In the genomic region with DNA sequence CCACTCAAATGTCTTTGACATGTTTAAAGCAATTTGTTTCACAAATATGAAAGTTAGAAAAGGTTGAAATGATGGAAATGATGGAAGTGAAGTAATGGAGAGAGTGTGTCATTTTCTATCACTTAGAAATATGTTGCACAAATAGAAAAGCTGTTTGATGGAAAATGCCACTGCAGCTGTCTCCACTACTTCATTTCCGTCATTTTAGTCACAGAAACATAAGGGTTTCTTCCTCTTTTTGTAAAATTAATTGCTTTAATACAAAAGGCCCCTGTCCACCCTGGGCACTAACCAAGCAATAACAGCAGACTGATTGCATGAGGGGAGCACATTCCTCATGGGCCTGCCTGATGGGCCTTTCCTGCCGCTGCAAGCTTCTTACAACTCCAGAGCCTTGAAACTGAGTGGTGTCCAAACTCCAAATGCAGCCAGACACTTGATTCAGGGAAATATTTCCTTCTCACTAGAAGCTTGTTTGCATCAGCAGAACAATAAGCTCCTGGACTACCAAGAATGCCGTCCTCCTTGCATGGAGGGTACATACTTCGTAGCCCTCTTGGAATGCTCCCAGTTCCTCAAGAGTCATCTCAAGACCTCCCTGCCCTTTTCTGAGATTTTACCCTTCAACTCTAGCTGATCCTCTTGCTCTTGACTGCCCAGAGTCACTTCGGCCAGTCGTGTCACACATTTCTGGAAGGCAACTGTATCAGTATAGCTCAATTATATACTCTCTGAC, we compare ENCODE assay signal across 18 cellular contexts. TPM values are rescaled to one million over a fixed set of nuclear protein-coding genes. Genes with fewer than 3 reads are reported as not detected.
"Had no signal": no experiment of that assay in that cellular context is flagged by ENCODE, and none has a peak within 500 bp of the region (broad histone marks: within the 10 kb centered on the region; RNA-seq: fewer than 3 reads in every experiment).

No MANE protein-coding gene starts in this region.

- H3K4me1 ChIP-seq: breast epithelium, foreskin keratinocyte, sigmoid colon had no signal

- H3K36me3 ChIP-seq: breast epithelium, sigmoid colon had no signal

- H3K4me3 ChIP-seq: breast epithelium, heart right ventricle, sigmoid colon had no signal

- H3K9me3 ChIP-seq: breast epithelium, heart right ventricle, sigmoid colon had no signal

- H3K9me3 Mint-ChIP-seq: activated CD4-positive, alpha-beta memory T cell treated with anti-CD3 and anti-CD28 coated beads, Interleukin-2, amount 10 ng/mL, durations not matched to agents 7 days and 5 days; activated naive CD8-positive, alpha-beta T cell treated with anti-CD3 and anti-CD28 coated beads for 36 hours; activated T-cell treated with anti-CD3 and anti-CD28 coated beads, Interleukin-2, amount 50 U/mL, for 72 hours had no signal

- ATAC-seq: activated T-cell treated with anti-CD3 and anti-CD28 coated beads, Interleukin-2, amount 50 U/mL, for 72 hours; foreskin keratinocyte; left lobe of liver; T-helper 17 cell had no signal

- H3K27ac Mint-ChIP-seq: activated CD4-positive, alpha-beta memory T cell treated with anti-CD3 and anti-CD28 coated beads, Interleukin-2, amount 10 ng/mL, durations not matched to agents 7 days and 5 days; activated naive CD8-positive, alpha-beta T cell treated with anti-CD3 and anti-CD28 coated beads for 36 hours; activated T-cell treated with anti-CD3 and anti-CD28 coated beads, Interleukin-2, amount 50 U/mL, for 72 hours; T-helper 17 cell had no signal

- H3K4me3 Mint-ChIP-seq: activated CD4-positive, alpha-beta memory T cell treated with anti-CD3 and anti-CD28 coated beads, Interleukin-2, amount 10 ng/mL, durations not matched to agents 7 days and 5 days; activated naive CD8-positive, alpha-beta T cell treated with anti-CD3 and anti-CD28 coated beads for 36 hours; activated T-cell treated with anti-CD3 and anti-CD28 coated beads, Interleukin-2, amount 50 U/mL, for 72 hours; T-helper 17 cell had no signal

- H3K36me3 Mint-ChIP-seq: activated naive CD8-positive, alpha-beta T cell treated with anti-CD3 and anti-CD28 coated beads for 36 hours had no signal

- H3K27me3 Mint-ChIP-seq: activated naive CD8-positive, alpha-beta T cell treated with anti-CD3 and anti-CD28 coated beads for 36 hours had no signal

- DNase-seq: activated CD4-positive, alpha-beta memory T cell treated with anti-CD3 and anti-CD28 coated beads, Interleukin-2, amount 10 ng/mL, durations not matched to agents 7 days and 5 days; activated CD4-positive, alpha-beta T cell treated with anti-CD3 and anti-CD28 coated beads for 1 hour; activated gamma-delta T cell treated with Interleukin-2 at 50 U/mL for 16 hours; activated naive CD8-positive, alpha-beta T cell treated with anti-CD3 and anti-CD28 coated beads for 36 hours; activated T-cell treated with anti-CD3 and anti-CD28 coated beads, Interleukin-2, amount 50 U/mL, for 72 hours; anterior cingulate cortex; foreskin keratinocyte; heart right ventricle; islet precursor cell; mesendoderm; sigmoid colon; stimulated activated CD4-positive, alpha-beta T cell treated with anti-CD3 and anti-CD28 coated beads, Interleukin-12 subunit alpha, Interleukin-12 subunit beta, amount 100 ng/mL, for 4 hours; stimulated activated naive CD4-positive, alpha-beta T cell treated with Interleukin-2 at 50 U/mL for 16 hours; T-helper 17 cell had no signal

- H3K4me1 Mint-ChIP-seq: activated CD4-positive, alpha-beta memory T cell treated with anti-CD3 and anti-CD28 coated beads, Interleukin-2, amount 10 ng/mL, durations not matched to agents 7 days and 5 days; activated naive CD8-positive, alpha-beta T cell treated with anti-CD3 and anti-CD28 coated beads for 36 hours; T-helper 17 cell had no signal

- H3K27me3 ChIP-seq: breast epithelium, foreskin keratinocyte, sigmoid colon had no signal

- H3K27ac ChIP-seq: breast epithelium, foreskin keratinocyte, heart right ventricle, sigmoid colon had no signal

RNA-seq across cellular contexts. Expression of a gene that starts 36.1 kb away (rescaled TPM):
- total RNA-seq: activated CD4-positive, alpha-beta memory T cell treated with anti-CD3 and anti-CD28 coated beads, Interleukin-2, amount 10 ng/mL, durations not matched to agents 7 days and 5 days; activated naive CD8-positive, alpha-beta T cell treated with anti-CD3 and anti-CD28 coated beads for 36 hours; activated T-cell treated with anti-CD3 and anti-CD28 coated beads, Interleukin-2, amount 50 U/mL, for 72 hours; foreskin keratinocyte; pulmonary artery endothelial cell had no signal
- polyA plus RNA-seq: foreskin keratinocyte, neural cell had no signal
